ENCODE assay signal across 8 cellular contexts in genomic region chr9:133429641-133430161, GRCh38. TPM values are rescaled to one million over a fixed set of nuclear protein-coding genes. Genes with fewer than 3 reads are reported as not detected.
DNase-seq lines count a peak whose midpoint lies in the region; TF ChIP-seq lines count a peak whose summit lies in the region.

No MANE protein-coding gene starts in this region.

- H3K27ac ChIP-seq in A673 (ENCODE audit: low read depth, low read length, poor library complexity, severe bottlenecking), result no peak overlapping the region

- in situ Hi-C loops in astrocyte of the cerebellum (cut with HindIII; ENCODE audit: low sequenced_read_pairs), result no loop called here

- CTCF ChIA-PET in A673 (lab: Charles Lee), result no interaction called here

- no TSS peak for BruUV-seq in A673 (replicated peaks; lab: Mats Ljungman, UMichigan)

- POLR2A ChIA-PET in A673 (lab: Charles Lee; ENCODE audit: low non-redundant PET), result no interaction called here

- H3K4me3 ChIP-seq in A673 (ENCODE audit: low read depth, low read length, poor library complexity, severe bottlenecking) (no peak overlapping the region), GM12875 (ENCODE audit: low read depth, low read length) (no peak overlapping the region), astrocyte of the cerebellum (ENCODE audit: low read depth, low read length) (no peak overlapping the region), kidney epithelial cell (ENCODE audit: low read depth, low read length) (no peak overlapping the region)

- no peaks in the 10 kb centered on the region for H3K9me3 ChIP-seq in A673 (ENCODE audit: low read depth, low read length, poor library complexity, severe bottlenecking)

- DNase-seq in A673 (ENCODE audit: low spot score), result no peak
- DNase-seq in astrocyte of the cerebellum (ENCODE audit: low read depth), result no peak
- no peak for DNase-seq in kidney epithelial cell (ENCODE audit: low read depth)
- no peak for DNase-seq in NCI-H526 treated with DMSO at 0.1 percent for 48 hours (lab: John Stamatoyannopoulos, UW)
- DNase-seq in DMS153 (lab: John Stamatoyannopoulos, UW), result no peak
- no peak for DNase-seq in amniotic stem cell (lab: John Stamatoyannopoulos, UW)
- DNase-seq in DMS79 treated with DMSO at 0.1 percent for 48 hours (lab: John Stamatoyannopoulos, UW), result no peak

- H3K36me3 ChIP-seq in A673 (ENCODE audit: insufficient read depth, low read length, poor library complexity, severe bottlenecking), result no peaks in the 10 kb centered on the region
- H3K36me3 ChIP-seq in kidney epithelial cell (ENCODE audit: control insufficient read depth, insufficient read depth, low read length), result no peaks in the 10 kb centered on the region

- TF ChIP-seq CTCF in A673 (conservative IDR thresholded peaks at IDR 0.05; ENCODE audit: low read depth, low read length) (0 out of 2 replicates have a peak, but pooled peaks have one; percentile 26), GM12875 (IDR thresholded peaks at IDR 0.05; ENCODE audit: borderline replicate concordance, insufficient read depth, low read depth, low read length) (peak; percentile 43; the same call in 1 of the 2 replicates), astrocyte of the cerebellum (IDR thresholded peaks at IDR 0.05; ENCODE audit: low read depth, low read length, missing control alignments) (peak; percentile 56), kidney epithelial cell (IDR thresholded peaks at IDR 0.05; ENCODE audit: insufficient read depth, low read length, poor library complexity, severe bottlenecking) (peak; percentile 70)

- H3K4me1 ChIP-seq in A673 (ENCODE audit: insufficient read depth, low read length, poor library complexity, severe bottlenecking), result no peaks in the 10 kb centered on the region

- H3K27me3 ChIP-seq in A673 (replicated peaks; ENCODE audit: insufficient read depth, low read depth, low read length, poor library complexity) (peaks cover 7% of the 10 kb centered on the region), kidney epithelial cell (ENCODE audit: control insufficient read depth, insufficient read depth, low read length) (peaks cover 25% of the 10 kb centered on the region)

- intact Hi-C loops in A673 (cut with micrococcal nuclease; ENCODE audit: unreplicated experiment), result no loop called here

RNA-seq across cellular contexts. Expression of gene ADAMTS13, which starts 7.5 kb away (rescaled TPM):
- total RNA-seq in A673 (2021), result 1.3 and 3.1 TPM in 2 replicates
- total RNA-seq in kidney epithelial cell, result 2.0 and 2.4 TPM in 2 replicates

RNA-seq across cellular contexts. Expression of gene REXO4, which starts 11.9 kb away (rescaled TPM):
- total RNA-seq in A673 (2021) (32.0 and 35.9 TPM in 2 replicates), kidney epithelial cell (21.9 and 23.1 TPM in 2 replicates)

RNA-seq across cellular contexts. Expression of gene CACFD1, which starts 30.1 kb away (rescaled TPM):
- 7.8 and 10.6 TPM in 2 replicates for total RNA-seq in A673 (2021)
- 24.4 and 24.6 TPM in 2 replicates for total RNA-seq in kidney epithelial cell

RNA-seq across cellular contexts. Expression of gene SLC2A6, which starts 49.2 kb away (rescaled TPM):
- 1.8 and 2.7 TPM in 2 replicates for total RNA-seq in A673 (2021)
- total RNA-seq in kidney epithelial cell, result 51.8 and 60.9 TPM in 2 replicates

RNA-seq across cellular contexts. Expression of gene STKLD1, which starts 53.5 kb away (rescaled TPM):
- total RNA-seq in A673 (2021) (0.52 and 1.5 TPM in 2 replicates), kidney epithelial cell (0.27 TPM in 1 of 2 replicates, not detected in the other)
